8 cellular contexts compared by ENCODE assay signal in genomic region chr1:168637350-168637991, GRCh38.
DNase-seq lines count a peak whose midpoint lies in the region; ATAC-seq and TF ChIP-seq lines count a peak whose summit lies in the region.

No MANE protein-coding gene starts in this region.

- H3K27me3 ChIP-seq in HL-60 (ENCODE audit: insufficient read depth, poor library complexity, severe bottlenecking) = peaks cover 2% of the 10 kb centered on the region
- no peaks in the 10 kb centered on the region for H3K27me3 ChIP-seq in esophagus squamous epithelium

- H3K27ac ChIP-seq in HL-60 (replicated peaks) = no peak overlapping the region
- H3K27ac ChIP-seq in esophagus squamous epithelium = peak overlapping the region in 3 of 4 donors; percentile 11 to 56 (median 49)

- no peaks in the 10 kb centered on the region for H3K36me3 ChIP-seq in esophagus squamous epithelium

- H3K27me3 Mint-ChIP-seq in progenitor cell of endocrine pancreas = peaks cover 3% of the 10 kb centered on the region

- H3K27ac Mint-ChIP-seq in progenitor cell of endocrine pancreas = no peak overlapping the region

- peak; percentile 69 for DNase-seq in DMS53 treated with DMSO at 0.1 percent for 48 hours (lab: John Stamatoyannopoulos, UW; ENCODE audit: unreplicated experiment)
- peak; percentile 3 to 10 for DNase-seq in HL-60 (ENCODE audit: low read depth in 1 of 2, low spot score in 1 of 2)
- DNase-seq in OCI-M1 (lab: John Stamatoyannopoulos, UW) = peak; percentile 82
- DNase-seq in esophagus squamous epithelium (lab: John Stamatoyannopoulos, UW) = no peak
- DNase-seq in progenitor cell of endocrine pancreas (ENCODE audit: low spot score, unreplicated experiment) = no peak
- DNase-seq in 8988T = no peak
- no peak for DNase-seq in occipital lobe (lab: John Stamatoyannopoulos, UW)

- no peaks in the 10 kb centered on the region for H3K9me3 ChIP-seq in esophagus squamous epithelium

- H3K4me3 ChIP-seq in HL-60 (replicated peaks; ENCODE audit: insufficient read depth, low read length) (no peak overlapping the region), esophagus squamous epithelium (no peak overlapping the region)

- peaks cover 0 to 11% (median 0%) of the 10 kb centered on the region in 3 donors for H3K4me1 ChIP-seq in esophagus squamous epithelium

- WGBS in esophagus squamous epithelium, 2 donors = 83 to 93% methylated on average over 5 of the region's 5 CpGs

- H3K4me1 Mint-ChIP-seq in progenitor cell of endocrine pancreas (ENCODE audit: low read depth) = peaks cover 2% of the 10 kb centered on the region

- no peak for TF ChIP-seq POLR2A in esophagus squamous epithelium (IDR thresholded peaks at IDR 0.05)

- H3K4me3 Mint-ChIP-seq in progenitor cell of endocrine pancreas (ENCODE audit: low read depth) = no peak overlapping the region

- intact Hi-C loops in esophagus squamous epithelium (cut with DNase I) = no loop called here

- peak; percentile 61 for TF ChIP-seq CTCF in HL-60 (IDR thresholded peaks at IDR 0.05; ENCODE audit: insufficient read depth, low read length)
- peak in 5 of 6 experiments; percentile 33 to 69 (median 45) for TF ChIP-seq CTCF in esophagus squamous epithelium (IDR thresholded peaks at IDR 0.05)
- peak; percentile 57 for TF ChIP-seq CTCF in progenitor cell of endocrine pancreas (IDR thresholded peaks at IDR 0.05; ENCODE audit: unreplicated experiment)

- ATAC-seq in HG02588 (IDR thresholded peaks at IDR 0.05; ENCODE audit: unreplicated experiment) = no peak

- H3K36me3 Mint-ChIP-seq in progenitor cell of endocrine pancreas (ENCODE audit: insufficient read depth) = no peaks in the 10 kb centered on the region

- no peaks in the 10 kb centered on the region for H3K9me3 Mint-ChIP-seq in progenitor cell of endocrine pancreas (ENCODE audit: low read depth)

Comparison
In these comparisons a context has a peak if more than half of its experiments do, and no peak if none do; other contexts are left out.
1. DNase-seq: peak in DMS53 treated with DMSO at 0.1 percent for 48 hours (single experiment), HL-60 (2 of 2) and OCI-M1 (single experiment); none in esophagus squamous epithelium (single experiment), progenitor cell of endocrine pancreas (single experiment), 8988T (single experiment) and occipital lobe (single experiment).
2. Peak in every context shown above with its lines, with median percentiles within 50 percentile points of each other: CTCF ChIP-seq.